8 cellular contexts compared by ENCODE assay signal in genomic region chr7:38908759-38909335, GRCh38. TPM values are rescaled to one million over a fixed set of nuclear protein-coding genes. Genes with fewer than 3 reads are reported as not detected.
DNase-seq lines count a peak whose midpoint lies in the region; ATAC-seq, FAIRE-seq and TF ChIP-seq lines count a peak whose summit lies in the region.

VPS41 (minus strand) TSS chr7:38909191; CDS start chr7:38909174, 17 bp downstream.

- H3K79me1 ChIP-seq in IMR-90 (ENCODE audit: low read depth in 1 of 2, low read length in 2 of 2), result peaks cover 3 to 15% of the 10 kb centered on the region in 2 experiments; a peak in 3 of 4 replicates

- POLR2A ChIA-PET in IMR-90 (lab: Charles Lee; ENCODE audit: unreplicated experiment), result interaction anchor here (1.3 kb wide), 1 partner anchor 21 kb away, joined by 4 read pairs; no protein-coding TSS in a partner anchor

- no peak within 1 kb of the TSS for H2BK15ac ChIP-seq in IMR-90 (ENCODE audit: low read depth, low read length)

- peak within 1 kb of the TSS; percentile 82 to 87 for H4K8ac ChIP-seq in IMR-90 (ENCODE audit: low read depth in 2 of 2, low read length in 2 of 2)

- H3K9me3 Mint-ChIP-seq in activated T-helper 1 cell treated with anti-CD3 and anti-CD28 coated beads, Interleukin-12 subunit alpha, Interleukin-12 subunit beta, Interleukin-2, Interleukin-4 antibody, amounts not matched to agents 30 ng/mL and 10 ng/mL and 1 ng/mL, durations not matched to agents 14 hours and 24 hours and 36 hours, result no peaks in the 10 kb centered on the region
- H3K9me3 Mint-ChIP-seq in natural killer cell, result no peaks in the 10 kb centered on the region

- ATAC-seq in GM21529 (IDR thresholded peaks at IDR 0.05; ENCODE audit: unreplicated experiment) (peak; percentile 98), IMR-90 (ENCODE audit: low read depth) (peak; percentile 93), natural killer cell (peak; percentile 93 to 99 (median 98))

- no peaks in the 10 kb centered on the region for H3K4me1 ChIP-seq in IMR-90 (ENCODE audit: control insufficient read depth, insufficient read depth, low read length)

- no peaks in the 10 kb centered on the region for H3K36me3 Mint-ChIP-seq in activated T-helper 1 cell treated with anti-CD3 and anti-CD28 coated beads, Interleukin-12 subunit alpha, Interleukin-12 subunit beta, Interleukin-2, Interleukin-4 antibody, amounts not matched to agents 30 ng/mL and 10 ng/mL and 1 ng/mL, durations not matched to agents 14 hours and 24 hours and 36 hours (ENCODE audit: low read depth)
- H3K36me3 Mint-ChIP-seq in natural killer cell, result no peaks in the 10 kb centered on the region

- dilution Hi-C loops in IMR-90 (cut with HindIII; ENCODE audit: low sequenced_read_pairs, unreplicated experiment), result no loop called here

- CTCF ChIA-PET in IMR-90 (lab: Yijun Ruan, JAX), result interaction anchor here (0.6 to 1.1 kb wide), 2 partner anchors 21 to 65 kb away, joined by 3 to 6 read pairs; no protein-coding TSS in a partner anchor

- no peak within 1 kb of the TSS for H2AK9ac ChIP-seq in IMR-90 (replicated peaks; ENCODE audit: low read depth, low read length, poor library complexity)

- H3K36me3 ChIP-seq in IMR-90 (ENCODE audit: control insufficient read depth, insufficient read depth, low read length), result no peaks in the 10 kb centered on the region

- no peak within 1 kb of the TSS for H2BK20ac ChIP-seq in IMR-90 (ENCODE audit: low read depth, low read length)

- no peaks in the 10 kb centered on the region for H4K20me1 ChIP-seq in IMR-90 (ENCODE audit: insufficient read depth, low read length)

- no peak for TF ChIP-seq RAD21 in IMR-90 (IDR thresholded peaks at IDR 0.05; ENCODE audit: low read length)

- H3K56ac ChIP-seq in IMR-90 (ENCODE audit: extremely low read depth, insufficient read depth, low read length), result no peak within 1 kb of the TSS; the same call in 1 of the 2 replicates

- peak within 1 kb of the TSS; percentile 90 for H3K4me2 ChIP-seq in IMR-90 (ENCODE audit: low read depth, low read length)

- FAIRE-seq in RCC 7860 (lab: Jason Lieb, UNC), result peak; percentile 67

- H3K4me3 Mint-ChIP-seq in activated T-helper 1 cell treated with anti-CD3 and anti-CD28 coated beads, Interleukin-12 subunit alpha, Interleukin-12 subunit beta, Interleukin-2, Interleukin-4 antibody, amounts not matched to agents 30 ng/mL and 10 ng/mL and 1 ng/mL, durations not matched to agents 14 hours and 24 hours and 36 hours, result peak within 1 kb of the TSS; percentile 97
- peak within 1 kb of the TSS; percentile 95 for H3K4me3 Mint-ChIP-seq in natural killer cell

- peaks cover 38% of the 10 kb centered on the region for H3K4me1 Mint-ChIP-seq in activated T-helper 1 cell treated with anti-CD3 and anti-CD28 coated beads, Interleukin-12 subunit alpha, Interleukin-12 subunit beta, Interleukin-2, Interleukin-4 antibody, amounts not matched to agents 30 ng/mL and 10 ng/mL and 1 ng/mL, durations not matched to agents 14 hours and 24 hours and 36 hours (ENCODE audit: low read depth)
- H3K4me1 Mint-ChIP-seq in natural killer cell, result peaks cover 23 to 39% of the 10 kb centered on the region in 2 donors

- DNase-seq in DMS53 treated with DMSO at 0.1 percent for 48 hours (lab: John Stamatoyannopoulos, UW; ENCODE audit: unreplicated experiment), result peak; percentile 76
- peak; percentile 69 for DNase-seq in IMR-90
- peak; percentile 65 for DNase-seq in RCC 7860 (ENCODE audit: low spot score)
- peak; percentile 72 for DNase-seq in activated T-helper 1 cell treated with anti-CD3 and anti-CD28 coated beads, Interleukin-12 subunit alpha, Interleukin-12 subunit beta, Interleukin-2, Interleukin-4 antibody, amounts not matched to agents 30 ng/mL and 10 ng/mL and 1 ng/mL, durations not matched to agents 14 hours and 24 hours and 36 hours (ENCODE audit: low spot score)
- peak; percentile 73 for DNase-seq in fibroblast of mammary gland (ENCODE audit: low read depth)
- DNase-seq in natural killer cell, result peak; percentile 63
- peak; percentile 57 to 85 (median 75) for DNase-seq in stimulated activated naive CD4-positive, alpha-beta T cell (lab: John Stamatoyannopoulos, UW)

- 0 out of 2 replicates have a peak within 1 kb of the TSS, but pooled peaks have one; percentile 35 for H2BK120ac ChIP-seq in IMR-90 (ENCODE audit: low read depth, low read length)

- in situ Hi-C loops in IMR-90 (cut with MboI; ENCODE audit: low sequenced_read_pairs), result no loop called here

- peak within 1 kb of the TSS; percentile 66 for H3K9ac ChIP-seq in IMR-90 (ENCODE audit: low read depth, low read length)

- H3K27me3 Mint-ChIP-seq in activated T-helper 1 cell treated with anti-CD3 and anti-CD28 coated beads, Interleukin-12 subunit alpha, Interleukin-12 subunit beta, Interleukin-2, Interleukin-4 antibody, amounts not matched to agents 30 ng/mL and 10 ng/mL and 1 ng/mL, durations not matched to agents 14 hours and 24 hours and 36 hours (ENCODE audit: insufficient read depth), result peaks cover 2% of the 10 kb centered on the region
- peaks cover 3 to 27% of the 10 kb centered on the region in 2 donors for H3K27me3 Mint-ChIP-seq in natural killer cell (ENCODE audit: low read depth in 2 of 2)

- H3K4me3 ChIP-seq in IMR-90 (ENCODE audit: insufficient read depth, low read depth, low read length), result peak within 1 kb of the TSS; percentile 60
- H3K4me3 ChIP-seq in fibroblast of mammary gland (ENCODE audit: control insufficient read depth, low read depth, low read length), result peak within 1 kb of the TSS; percentile 94

- H3K9me3 ChIP-seq in IMR-90 (ENCODE audit: control insufficient read depth, insufficient read depth, low read length), result no peaks in the 10 kb centered on the region

- peak within 1 kb of the TSS; percentile 58; the same call in 1 of the 2 replicates for H4K91ac ChIP-seq in IMR-90 (ENCODE audit: insufficient read depth, low read depth, low read length)

- H3K9me1 ChIP-seq in IMR-90 (ENCODE audit: insufficient read depth, low read length), result no peaks in the 10 kb centered on the region

- H4K5ac ChIP-seq in IMR-90 (ENCODE audit: low read depth, low read length), result peak within 1 kb of the TSS; percentile 57; the same call in 1 of the 2 replicates

- H2AFZ ChIP-seq in IMR-90 (replicated peaks; ENCODE audit: low read length, poor library complexity), result peak within 1 kb of the TSS; percentile 99

- peak within 1 kb of the TSS; percentile 80 for H3K23ac ChIP-seq in IMR-90 (ENCODE audit: low read depth, low read length)

- TF ChIP-seq CTCF in IMR-90 (conservative IDR thresholded peaks at IDR 0.05; ENCODE audit: low read depth, low read length) (no peak), fibroblast of mammary gland (conservative IDR thresholded peaks at IDR 0.05; ENCODE audit: control insufficient read depth, insufficient read depth, low read depth, low read length) (no peak), natural killer cell (IDR thresholded peaks at IDR 0.05) (no peak)

- no peak within 1 kb of the TSS for H3K27ac ChIP-seq in IMR-90 (ENCODE audit: insufficient read depth, low read length)

- peaks cover 2% of the 10 kb centered on the region; the same call in 1 of the 2 replicates for H3K27me3 ChIP-seq in IMR-90 (ENCODE audit: control insufficient read depth, insufficient read depth, low read length)

- TF ChIP-seq POLR2A in IMR-90 (IDR thresholded peaks at IDR 0.05; ENCODE audit: low read depth, low read length), result no peak

- WGBS in IMR-90 (ENCODE audit: extremely low coverage in 2 of 2, insufficient read length in 1 of 2), 2 experiments, result no CpG with 5 or more reads among the region's 20 CpGs

- peak within 1 kb of the TSS; percentile 93 for H3K27ac Mint-ChIP-seq in activated T-helper 1 cell treated with anti-CD3 and anti-CD28 coated beads, Interleukin-12 subunit alpha, Interleukin-12 subunit beta, Interleukin-2, Interleukin-4 antibody, amounts not matched to agents 30 ng/mL and 10 ng/mL and 1 ng/mL, durations not matched to agents 14 hours and 24 hours and 36 hours
- peak within 1 kb of the TSS; percentile 86 to 95 for H3K27ac Mint-ChIP-seq in natural killer cell

- no TSS peak for BruUV-seq in IMR-90 (replicated peaks; lab: Mats Ljungman, UMichigan)

- intact Hi-C loops in IMR-90 (cut with micrococcal nuclease), result loop anchor here (5.0 kb wide), 1 partner anchor 112 kb away; no protein-coding TSS in a partner anchor
- intact Hi-C loops in activated T-helper 1 cell treated with anti-CD3 and anti-CD28 coated beads, Interleukin-12 subunit alpha, Interleukin-12 subunit beta, Interleukin-2, Interleukin-4 antibody, amounts not matched to agents 30 ng/mL and 10 ng/mL and 1 ng/mL, durations not matched to agents 14 hours and 24 hours and 36 hours (cut with micrococcal nuclease), result loop anchor here (1.0 to 5.0 kb wide), 6 partner anchors 112 to 1225 kb away; partner anchors contain the start of genes MPLKIP, RALA, STARD3NL and YAE1
- intact Hi-C loops in natural killer cell (cut with micrococcal nuclease), result no loop called here

- H3K18ac ChIP-seq in IMR-90 (ENCODE audit: low read depth, low read length), result no peak within 1 kb of the TSS

- no peak within 1 kb of the TSS for H2AK5ac ChIP-seq in IMR-90 (ENCODE audit: low read depth, low read length)

- peak within 1 kb of the TSS; percentile 59; the same call in 1 of the 2 replicates for H3K4ac ChIP-seq in IMR-90 (ENCODE audit: low read depth, low read length)

- H3K14ac ChIP-seq in IMR-90 (replicated peaks; ENCODE audit: low read depth, low read length), result peak within 1 kb of the TSS; percentile 62; the same call in 1 of the 2 replicates

- no peak within 1 kb of the TSS for H2BK5ac ChIP-seq in IMR-90 (ENCODE audit: low read depth, low read length, poor library complexity, severe bottlenecking)

TF ChIP-seq in IMR-90, 13 proteins besides CTCF, POLR2A, EP300 and RAD21 (continues in another document):
- TF ChIP-seq RCOR1 (IDR thresholded peaks at IDR 0.05; ENCODE audit: insufficient replicate concordance, low read length), result no peak
- TF ChIP-seq, protein P1, sequence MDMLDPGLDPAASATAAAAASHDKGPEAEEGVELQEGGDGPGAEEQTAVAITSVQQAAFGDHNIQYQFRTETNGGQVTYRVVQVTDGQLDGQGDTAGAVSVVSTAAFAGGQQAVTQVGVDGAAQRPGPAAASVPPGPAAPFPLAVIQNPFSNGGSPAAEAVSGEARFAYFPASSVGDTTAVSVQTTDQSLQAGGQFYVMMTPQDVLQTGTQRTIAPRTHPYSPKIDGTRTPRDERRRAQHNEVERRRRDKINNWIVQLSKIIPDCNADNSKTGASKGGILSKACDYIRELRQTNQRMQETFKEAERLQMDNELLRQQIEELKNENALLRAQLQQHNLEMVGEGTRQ (IDR thresholded peaks at IDR 0.05; ENCODE audit: low read depth, low read length), result peak; percentile 94
- no peak for TF ChIP-seq FOS (IDR thresholded peaks at IDR 0.05; ENCODE audit: low read depth, low read length)
- TF ChIP-seq CEBPB (IDR thresholded peaks at IDR 0.05; ENCODE audit: low read depth, low read length), result no peak

RNA-seq across cellular contexts. Expression of gene VPS41, which starts in this region (rescaled TPM):
- total RNA-seq in IMR-90 (2012; rRNA removed), result 28.0 and 51.9 TPM in 2 replicates
- polyA plus RNA-seq in IMR-90 (2012; rRNA removed), result 11.4 and 16.0 TPM in 2 replicates
- polyA plus RNA-seq in IMR-90 (2012; cell fraction: cytosol; rRNA removed), result 3.6 TPM in 2 replicates
- polyA plus RNA-seq in IMR-90 (2012; cell fraction: nucleus; rRNA removed; ENCODE audit: low replicate concordance), result 6.2 and 30.2 TPM in 2 replicates
- total RNA-seq in activated T-helper 1 cell treated with anti-CD3 and anti-CD28 coated beads, Interleukin-12 subunit alpha, Interleukin-12 subunit beta, Interleukin-2, Interleukin-4 antibody, amounts not matched to agents 30 ng/mL and 10 ng/mL and 1 ng/mL, durations not matched to agents 14 hours and 24 hours and 36 hours, result 52.9 and 56.3 TPM in 2 replicates
- 10 to 100 TPM; 67.3 to 81.8 (median 78.9) TPM for total RNA-seq in natural killer cell
